In the genomic region with DNA sequence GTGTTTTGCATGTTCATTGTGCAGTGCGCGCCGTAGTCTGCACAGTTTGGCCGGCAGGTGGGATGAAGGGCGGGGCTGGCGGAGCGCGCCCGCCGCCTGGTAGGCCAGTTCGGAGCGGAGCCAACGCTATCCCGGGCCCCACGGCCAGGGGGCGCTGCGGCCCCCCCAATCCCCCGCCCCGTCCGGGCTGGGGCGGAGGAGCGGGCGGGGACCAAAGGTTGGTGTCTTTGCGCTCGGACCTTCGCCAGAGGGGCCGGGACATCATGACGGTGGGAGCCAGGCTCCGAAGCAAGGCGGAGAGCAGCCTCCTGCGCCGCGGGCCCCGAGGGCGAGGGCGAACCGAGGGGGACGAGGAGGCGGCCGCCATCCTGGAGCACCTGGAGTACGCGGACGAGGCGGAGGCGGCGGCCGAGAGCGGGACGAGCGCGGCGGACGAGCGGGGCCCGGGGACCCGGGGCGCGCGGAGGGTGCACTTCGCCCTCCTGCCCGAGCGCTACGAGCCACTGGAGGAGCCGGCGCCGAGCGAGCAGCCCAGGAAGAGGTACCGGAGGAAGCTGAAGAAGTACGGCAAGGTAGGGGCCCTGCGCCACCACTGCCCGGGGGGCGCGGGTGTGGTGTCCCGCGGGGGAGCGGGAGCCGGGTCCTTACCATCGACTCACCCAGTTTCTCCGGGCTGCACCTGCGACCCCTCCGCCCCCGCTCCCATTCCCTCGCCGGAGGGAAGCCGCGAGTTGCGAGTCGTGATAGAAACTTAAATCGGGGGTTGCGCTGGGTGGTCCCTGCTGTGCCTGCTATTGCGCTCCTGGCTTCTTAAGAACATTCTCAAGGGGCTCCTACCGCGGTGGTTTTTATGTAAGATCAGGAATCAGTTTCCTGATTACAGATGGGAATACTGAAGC, we compare ENCODE assay signal across 8 cellular contexts. TPM values are rescaled to one million over a fixed set of nuclear protein-coding genes. Genes with fewer than 3 reads are reported as not detected.
DNase-seq lines count a peak whose midpoint lies in the region; ATAC-seq and TF ChIP-seq lines count a peak whose summit lies in the region.

A gene with protein sequence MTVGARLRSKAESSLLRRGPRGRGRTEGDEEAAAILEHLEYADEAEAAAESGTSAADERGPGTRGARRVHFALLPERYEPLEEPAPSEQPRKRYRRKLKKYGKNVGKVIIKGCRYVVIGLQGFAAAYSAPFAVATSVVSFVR (plus strand): TSS at position 224 of the 899 bp plus-strand sequence. CDS start 40 bp downstream, at position 264.

- no peaks in the 10 kb centered on the region for H3K36me3 Mint-ChIP-seq in CD8-positive, alpha-beta T cell
- H3K36me3 Mint-ChIP-seq in stimulated activated naive CD8-positive, alpha-beta T cell treated with anti-CD3 and anti-CD28 coated beads, Interleukin-15, Interleukin-2, amounts not matched to agents 100 ng/mL and 50 ng/mL, for 24 hours (ENCODE audit: low read depth) = no peaks in the 10 kb centered on the region

- POLR2A ChIA-PET in CD8-positive, alpha-beta T cell (lab: Charles Lee) = no interaction called here

- peak; percentile 30 to 73 (median 56) for DNase-seq in CD8-positive, alpha-beta T cell
- DNase-seq in NT2/D1 (ENCODE audit: low read depth, low spot score) (peak; percentile 88), fibroblast of mammary gland (ENCODE audit: low read depth) (peak; percentile 28)
- peak; percentile 51 to 66 for DNase-seq in activated T-helper 1 cell treated with anti-CD3 and anti-CD28 coated beads, Interleukin-2, amount 50 U/mL, for 16 hours (ENCODE audit: low read depth in 1 of 2, low spot score in 1 of 2)

- no peaks in the 10 kb centered on the region for H3F3A ChIP-seq in neural cell (ENCODE audit: insufficient read depth, low read length, poor library complexity, severe bottlenecking)

- peak within 1 kb of the TSS; percentile 74 for H3K4me3 Mint-ChIP-seq in CD8-positive, alpha-beta T cell
- peak within 1 kb of the TSS; percentile 79 for H3K4me3 Mint-ChIP-seq in stimulated activated naive CD8-positive, alpha-beta T cell treated with anti-CD3 and anti-CD28 coated beads, Interleukin-15, Interleukin-2, amounts not matched to agents 100 ng/mL and 50 ng/mL, for 24 hours

- H3K9me2 ChIP-seq in neural cell (ENCODE audit: insufficient read depth, low read length) = no peaks in the 10 kb centered on the region

- no peaks in the 10 kb centered on the region for H3K79me2 ChIP-seq in neural cell (replicated peaks; ENCODE audit: insufficient read depth, low read length)

- no peaks in the 10 kb centered on the region for H3K9me3 ChIP-seq in CD8-positive, alpha-beta T cell (ENCODE audit: low read length)
- no peaks in the 10 kb centered on the region for H3K9me3 ChIP-seq in NT2/D1 (ENCODE audit: insufficient read depth, low read length)
- no peaks in the 10 kb centered on the region for H3K9me3 ChIP-seq in neural cell (ENCODE audit: low read length)

- no peak within 1 kb of the TSS for H2AFZ ChIP-seq in neural cell (ENCODE audit: low read depth, low read length)

- peaks cover 5% of the 10 kb centered on the region for H3K4me1 Mint-ChIP-seq in CD8-positive, alpha-beta T cell (ENCODE audit: low read depth)
- peaks cover 5% of the 10 kb centered on the region for H3K4me1 Mint-ChIP-seq in stimulated activated naive CD8-positive, alpha-beta T cell treated with anti-CD3 and anti-CD28 coated beads, Interleukin-15, Interleukin-2, amounts not matched to agents 100 ng/mL and 50 ng/mL, for 24 hours (ENCODE audit: low read depth)

- CTCF ChIA-PET in CD8-positive, alpha-beta T cell (lab: Charles Lee) = interaction anchor here (1.5 kb wide), 1 partner anchor 43 kb away, joined by 5 read pairs; no protein-coding TSS in a partner anchor

- no peak within 1 kb of the TSS for H3K4me2 ChIP-seq in neural cell (ENCODE audit: low read length)

- H3K4me3 ChIP-seq in CD8-positive, alpha-beta T cell (ENCODE audit: low read depth, low read length) = peak within 1 kb of the TSS; percentile 54
- H3K4me3 ChIP-seq in NT2/D1 (ENCODE audit: insufficient read length, low read depth) (peak within 1 kb of the TSS; percentile 80), fibroblast of mammary gland (ENCODE audit: control insufficient read depth, low read depth, low read length) (peak within 1 kb of the TSS; percentile 48), neural cell (ENCODE audit: low read length) (peak within 1 kb of the TSS; percentile 69)

- intact Hi-C loops in CD8-positive, alpha-beta T cell (cut with DNase I, micrococcal nuclease) = loop anchor here in 1 of 2 experiments (1.0 kb wide), 1 partner anchor 43 kb away; no protein-coding TSS in a partner anchor

- peaks cover 33% of the 10 kb centered on the region for H3K27me3 Mint-ChIP-seq in CD8-positive, alpha-beta T cell (ENCODE audit: low read depth)
- H3K27me3 Mint-ChIP-seq in stimulated activated naive CD8-positive, alpha-beta T cell treated with anti-CD3 and anti-CD28 coated beads, Interleukin-15, Interleukin-2, amounts not matched to agents 100 ng/mL and 50 ng/mL, for 24 hours = peaks cover 28% of the 10 kb centered on the region

- H4K20me1 ChIP-seq in neural cell (ENCODE audit: insufficient read depth) = no peaks in the 10 kb centered on the region

- peak; percentile 64 for TF ChIP-seq CTCF in CD8-positive, alpha-beta T cell (IDR thresholded peaks at IDR 0.05)
- TF ChIP-seq CTCF in fibroblast of mammary gland (conservative IDR thresholded peaks at IDR 0.05; ENCODE audit: control insufficient read depth, insufficient read depth, low read depth, low read length) (peak; percentile 54), neural cell (IDR thresholded peaks at IDR 0.05; ENCODE audit: poor library complexity, severe bottlenecking) (peak; percentile 95)

- ATAC-seq in CD8-positive, alpha-beta T cell = peak; percentile 95
- ATAC-seq in GM19452 (IDR thresholded peaks at IDR 0.05; ENCODE audit: unreplicated experiment) (peak; percentile 97), HG03565 (IDR thresholded peaks at IDR 0.05; ENCODE audit: unreplicated experiment) (peak; percentile 96)

- no peak within 1 kb of the TSS for H3K27ac ChIP-seq in CD8-positive, alpha-beta T cell (ENCODE audit: low read depth, low read length)
- no peak within 1 kb of the TSS for H3K27ac ChIP-seq in neural cell (ENCODE audit: low read length)

- H3K4me1 ChIP-seq in CD8-positive, alpha-beta T cell (ENCODE audit: insufficient read depth, low read length) = no peaks in the 10 kb centered on the region
- H3K4me1 ChIP-seq in NT2/D1 (ENCODE audit: insufficient read depth, insufficient read length) = peaks cover 8% of the 10 kb centered on the region

- no peaks in the 10 kb centered on the region for H3K36me3 ChIP-seq in CD8-positive, alpha-beta T cell (ENCODE audit: insufficient read depth, low read length)
- H3K36me3 ChIP-seq in NT2/D1 (ENCODE audit: insufficient read depth, insufficient read length, low read length) = no peaks in the 10 kb centered on the region
- H3K36me3 ChIP-seq in neural cell (ENCODE audit: insufficient read depth, low read length) = no peaks in the 10 kb centered on the region

- no peak within 1 kb of the TSS for H3K27ac Mint-ChIP-seq in CD8-positive, alpha-beta T cell
- H3K27ac Mint-ChIP-seq in stimulated activated naive CD8-positive, alpha-beta T cell treated with anti-CD3 and anti-CD28 coated beads, Interleukin-15, Interleukin-2, amounts not matched to agents 100 ng/mL and 50 ng/mL, for 24 hours = no peak within 1 kb of the TSS

- peak; percentile 46 for TF ChIP-seq RAD21 in neural cell (conservative IDR thresholded peaks at IDR 0.05)

- H3K9me3 Mint-ChIP-seq in CD8-positive, alpha-beta T cell = no peaks in the 10 kb centered on the region
- no peaks in the 10 kb centered on the region for H3K9me3 Mint-ChIP-seq in stimulated activated naive CD8-positive, alpha-beta T cell treated with anti-CD3 and anti-CD28 coated beads, Interleukin-15, Interleukin-2, amounts not matched to agents 100 ng/mL and 50 ng/mL, for 24 hours

- no peak for TF ChIP-seq EP300 in neural cell (conservative IDR thresholded peaks at IDR 0.05; ENCODE audit: poor library complexity, severe bottlenecking)

- no peaks in the 10 kb centered on the region for H3K27me3 ChIP-seq in CD8-positive, alpha-beta T cell (ENCODE audit: insufficient read depth, low read length)
- peaks cover 39% of the 10 kb centered on the region for H3K27me3 ChIP-seq in NT2/D1 (ENCODE audit: insufficient read depth, insufficient read length)
- H3K27me3 ChIP-seq in neural cell (ENCODE audit: insufficient read depth, low read depth, low read length) = peaks cover 30% of the 10 kb centered on the region

- peak within 1 kb of the TSS; percentile 79 for H3K9ac ChIP-seq in NT2/D1 (ENCODE audit: insufficient read length, low read depth)
- H3K9ac ChIP-seq in neural cell (ENCODE audit: low read length) = peak within 1 kb of the TSS; percentile 28

TF ChIP-seq in neural cell, 6 proteins besides CTCF, POLR2A, EP300 and RAD21:
- TF ChIP-seq TAF1 (IDR thresholded peaks at IDR 0.05; ENCODE audit: low read depth) (no peak), SMC3 (conservative IDR thresholded peaks at IDR 0.05; ENCODE audit: poor library complexity) (peak; percentile 64)

RNA-seq across cellular contexts. Expression of the gene that starts here (rescaled TPM):
- total RNA-seq in CD8-positive, alpha-beta T cell = under 1 TPM; 0.16 to 0.28 TPM
- 0.42 and 0.88 TPM in 2 replicates for polyA plus RNA-seq in neural cell
- 0.73 and 0.81 TPM in 2 replicates for polyA minus RNA-seq in neural cell

Comparison
In these comparisons a context has a peak if more than half of its experiments do, and no peak if none do; other contexts are left out.
1. Peak in DNase-seq, ATAC-seq and H3K4me3 ChIP-seq in CD8-positive, alpha-beta T cell; RNA of the gene not detected or under 1 TPM.
2. DNase-seq: peak in every context shown above with its lines; median percentile 88 in NT2/D1; 58 in activated T-helper 1 cell treated with anti-CD3 and anti-CD28 coated beads, Interleukin-2, amount 50 U/mL, for 16 hours; 56 in CD8-positive, alpha-beta T cell; 28 in fibroblast of mammary gland.